In the genomic region with DNA sequence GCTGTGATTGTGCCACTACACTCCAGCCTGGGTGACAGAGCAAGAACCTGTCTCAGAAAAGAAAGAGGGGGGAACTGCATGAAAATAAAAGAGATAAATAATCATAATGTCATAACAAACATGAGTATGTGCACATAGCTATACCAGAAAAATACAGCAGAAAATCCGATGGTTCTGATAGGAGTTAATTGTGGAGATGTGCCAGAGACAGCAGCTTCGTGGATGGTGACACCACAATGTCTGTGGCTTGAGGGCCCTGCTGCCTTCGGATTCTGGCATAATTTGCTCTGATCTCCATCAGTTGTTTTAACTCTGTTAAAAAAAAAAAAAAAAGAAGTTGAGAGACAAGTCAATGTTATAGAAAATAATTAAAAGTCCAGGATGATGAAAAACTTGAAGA, we compare ENCODE assay signal across 28 cellular contexts.
"Had no signal": no experiment of that assay in that cellular context is flagged by ENCODE, and none has a peak within 500 bp of the region (broad histone marks: within the 10 kb centered on the region; RNA-seq: fewer than 3 reads in every experiment).

No MANE protein-coding gene starts in this region.

- H3K9me3 ChIP-seq: stomach, suprapubic skin, testis, thoracic aorta, thyroid gland, tibial artery, tibial nerve, transverse colon, upper lobe of left lung, upper lobe of right lung, uterus, vagina had no signal

- H3K27me3 Mint-ChIP-seq: stimulated activated naive B cell treated with anti-CD40 and anti-IgM and Interleukin-4, amounts not matched to agents 10 μg/mL and 1 μg/mL and 100 μg/mL, for 72 hours; stimulated activated naive CD8-positive, alpha-beta T cell treated with anti-CD3 and anti-CD28 coated beads, Interleukin-15, amount 100 ng/mL, for 72 hours; type B pancreatic cell had no signal

- H3K27ac ChIP-seq: stomach, suprapubic skin, testis, thoracic aorta, thyroid gland, tibial artery, tibial nerve, transverse colon, upper lobe of left lung, upper lobe of right lung, uterus, vagina had no signal

- H3K36me3 Mint-ChIP-seq: stimulated activated effector memory CD8-positive, alpha-beta T cell treated with anti-CD3 and anti-CD28 coated beads, Interleukin-12 subunit alpha, Interleukin-12 subunit beta, amount 100 ng/mL, for 72 hours; stimulated activated memory B cell treated with anti-CD40 and anti-IgM and Interleukin-4, amounts not matched to agents 10 μg/mL and 1 μg/mL and 100 μg/mL, for 72 hours; stimulated activated naive B cell treated with anti-CD40 and anti-IgM and Interleukin-4, amounts not matched to agents 10 μg/mL and 1 μg/mL and 100 μg/mL, for 72 hours; type B pancreatic cell had no signal

- H3K36me3 ChIP-seq: stomach, suprapubic skin, thoracic aorta, thyroid gland, tibial artery, tibial nerve, transverse colon, upper lobe of left lung, upper lobe of right lung, uterus, vagina had no signal

- H3K4me3 ChIP-seq: stomach, suprapubic skin, testis, thoracic aorta, thyroid gland, tibial artery, tibial nerve, transverse colon, upper lobe of left lung, upper lobe of right lung, uterus, vagina had no signal

- H3K4me3 Mint-ChIP-seq: stimulated activated effector memory CD8-positive, alpha-beta T cell treated with anti-CD3 and anti-CD28 coated beads, Interleukin-12 subunit alpha, Interleukin-12 subunit beta, amount 100 ng/mL, for 72 hours; stimulated activated memory B cell treated with anti-CD40 and anti-IgM and Interleukin-4, amounts not matched to agents 10 μg/mL and 1 μg/mL and 100 μg/mL, for 72 hours; stimulated activated naive B cell treated with anti-CD40 and anti-IgM and Interleukin-4, amounts not matched to agents 10 μg/mL and 1 μg/mL and 100 μg/mL, for 72 hours; stimulated activated naive CD8-positive, alpha-beta T cell treated with anti-CD3 and anti-CD28 coated beads, Interleukin-15, amount 100 ng/mL, for 72 hours; stimulated activated naive CD8-positive, alpha-beta T cell treated with anti-CD3 and anti-CD28 coated beads, Interleukin-15, Interleukin-2, amounts not matched to agents 100 ng/mL and 50 ng/mL, for 24 hours; type B pancreatic cell had no signal

- DNase-seq: stimulated activated CD4-positive, alpha-beta T cell treated with anti-CD3 and anti-CD28 coated beads, Interleukin-2, amount 100 ng/mL, for 48 hours; stimulated activated CD4-positive, alpha-beta T cell treated with anti-CD3 and anti-CD28 coated beads, Interleukin-4, amount 100 ng/mL, for 1 hour; stimulated activated CD4-positive, alpha-beta T cell treated with anti-CD3 and anti-CD28 coated beads, Interleukin-4, amount 100 ng/mL, for 24 hours; stimulated activated CD4-positive, alpha-beta T cell treated with anti-CD3 and anti-CD28 coated beads, Interleukin-4, amount 100 ng/mL, for 4 hours; stimulated activated CD8-positive, alpha-beta memory T cell treated with anti-CD3 and anti-CD28 coated beads, Interleukin-4, amount 100 ng/mL, for 48 hours; stimulated activated naive B cell treated with anti-CD40 and anti-IgM and Interleukin-4, amounts not matched to agents 10 μg/mL and 1 μg/mL and 100 μg/mL, for 72 hours; stimulated activated naive CD4-positive, alpha-beta T cell; stimulated activated naive CD4-positive, alpha-beta T cell treated with Interleukin-2 at 50 U/mL for 16 hours; stimulated activated naive CD8-positive, alpha-beta T cell treated with anti-CD3 and anti-CD28 coated beads, Interleukin-15, amount 100 ng/mL, for 72 hours; stimulated activated naive CD8-positive, alpha-beta T cell treated with anti-CD3 and anti-CD28 coated beads, Interleukin-15, Interleukin-2, amounts not matched to agents 100 U/mL and 50 U/mL, for 24 hours; stomach; substantia nigra; testis; thyroid gland; tibial artery; transverse colon; trophoblast cell; upper lobe of left lung; upper lobe of right lung; uterus had no signal

- H3K4me1 ChIP-seq: testis, thyroid gland, upper lobe of right lung had no signal

- H3K27ac Mint-ChIP-seq: stimulated activated effector memory CD8-positive, alpha-beta T cell treated with anti-CD3 and anti-CD28 coated beads, Interleukin-12 subunit alpha, Interleukin-12 subunit beta, amount 100 ng/mL, for 72 hours; stimulated activated memory B cell treated with anti-CD40 and anti-IgM and Interleukin-4, amounts not matched to agents 10 μg/mL and 1 μg/mL and 100 μg/mL, for 72 hours; stimulated activated naive B cell treated with anti-CD40 and anti-IgM and Interleukin-4, amounts not matched to agents 10 μg/mL and 1 μg/mL and 100 μg/mL, for 72 hours; stimulated activated naive CD8-positive, alpha-beta T cell treated with anti-CD3 and anti-CD28 coated beads, Interleukin-15, amount 100 ng/mL, for 72 hours; stimulated activated naive CD8-positive, alpha-beta T cell treated with anti-CD3 and anti-CD28 coated beads, Interleukin-15, Interleukin-2, amounts not matched to agents 100 ng/mL and 50 ng/mL, for 24 hours; type B pancreatic cell had no signal

- ATAC-seq: stimulated activated effector memory CD8-positive, alpha-beta T cell treated with anti-CD3 and anti-CD28 coated beads, Interleukin-12 subunit alpha, Interleukin-12 subunit beta, amount 100 ng/mL, for 72 hours; stimulated activated memory B cell treated with anti-CD40 and anti-IgM and Interleukin-4, amounts not matched to agents 10 μg/mL and 1 μg/mL and 100 μg/mL, for 72 hours; stimulated activated naive B cell treated with anti-CD40 and anti-IgM and Interleukin-4, amounts not matched to agents 10 μg/mL and 1 μg/mL and 100 μg/mL, for 72 hours; stimulated activated naive CD8-positive, alpha-beta T cell treated with anti-CD3 and anti-CD28 coated beads, Interleukin-15, amount 100 ng/mL, for 72 hours; stimulated activated naive CD8-positive, alpha-beta T cell treated with anti-CD3 and anti-CD28 coated beads, Interleukin-15, Interleukin-2, amounts not matched to agents 100 U/mL and 50 U/mL, for 24 hours; upper lobe of right lung had no signal

- H3K4me1 Mint-ChIP-seq: stimulated activated effector memory CD8-positive, alpha-beta T cell treated with anti-CD3 and anti-CD28 coated beads, Interleukin-12 subunit alpha, Interleukin-12 subunit beta, amount 100 ng/mL, for 72 hours; stimulated activated memory B cell treated with anti-CD40 and anti-IgM and Interleukin-4, amounts not matched to agents 10 μg/mL and 1 μg/mL and 100 μg/mL, for 72 hours; stimulated activated naive B cell treated with anti-CD40 and anti-IgM and Interleukin-4, amounts not matched to agents 10 μg/mL and 1 μg/mL and 100 μg/mL, for 72 hours; stimulated activated naive CD8-positive, alpha-beta T cell treated with anti-CD3 and anti-CD28 coated beads, Interleukin-15, amount 100 ng/mL, for 72 hours had no signal

- H3K9me3 Mint-ChIP-seq: stimulated activated memory B cell treated with anti-CD40 and anti-IgM and Interleukin-4, amounts not matched to agents 10 μg/mL and 1 μg/mL and 100 μg/mL, for 72 hours; stimulated activated naive B cell treated with anti-CD40 and anti-IgM and Interleukin-4, amounts not matched to agents 10 μg/mL and 1 μg/mL and 100 μg/mL, for 72 hours; stimulated activated naive CD8-positive, alpha-beta T cell treated with anti-CD3 and anti-CD28 coated beads, Interleukin-15, amount 100 ng/mL, for 72 hours; stimulated activated naive CD8-positive, alpha-beta T cell treated with anti-CD3 and anti-CD28 coated beads, Interleukin-15, Interleukin-2, amounts not matched to agents 100 ng/mL and 50 ng/mL, for 24 hours; type B pancreatic cell had no signal

- H3K27me3 ChIP-seq: stomach, suprapubic skin, testis, thyroid gland, tibial artery, tibial nerve, transverse colon, upper lobe of left lung, upper lobe of right lung, uterus, vagina had no signal
